ENCODE assay signal across 36 cellular contexts in the genomic region with DNA sequence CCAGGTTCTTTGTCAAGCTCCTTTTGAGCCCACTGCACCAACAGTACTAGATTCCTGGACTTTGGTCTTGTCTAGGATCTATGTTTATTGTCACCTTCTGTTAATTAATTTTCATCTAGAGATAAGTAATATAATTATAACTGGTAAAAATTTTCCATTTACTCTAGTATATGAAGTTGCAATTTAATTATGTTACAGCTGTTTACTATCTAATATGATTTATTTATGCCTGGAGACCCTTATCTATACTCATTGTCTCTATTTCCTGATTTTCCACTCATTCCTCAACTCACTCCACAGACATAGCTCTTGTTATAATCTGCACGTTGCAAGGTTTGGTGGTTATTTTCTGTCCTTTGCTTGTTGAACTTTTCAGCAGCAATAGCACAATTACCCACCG.
"Had no signal": no experiment of that assay in that cellular context is flagged by ENCODE, and none has a peak within 500 bp of the region (broad histone marks: within the 10 kb centered on the region; RNA-seq: fewer than 3 reads in every experiment).

No MANE protein-coding gene starts in this region.

- H3K4me1 Mint-ChIP-seq: activated naive CD4-positive, alpha-beta T cell treated with anti-CD3 and anti-CD28 coated beads, Interleukin-2, amount 10 ng/mL, durations not matched to agents 7 days and 5 days; activated naive CD4-positive, alpha-beta T cell treated with anti-CD3 and anti-CD28 coated beads, Interleukin-2, amount 50 U/mL, for 24 hours; activated naive CD8-positive, alpha-beta T cell treated with anti-CD3 and anti-CD28 coated beads for 36 hours; activated naive CD8-positive, alpha-beta T cell treated with anti-CD3 and anti-CD28 coated beads, Interleukin-2, amount 10 ng/mL, durations not matched to agents 7 days and 5 days; activated T-helper 17 cell treated with anti-CD3 and anti-CD28 coated beads, Interleukin-2, amount 50 U/mL, for 72 hours; central memory CD8-positive, alpha-beta T cell had no signal

- H3K36me3 Mint-ChIP-seq: activated naive CD4-positive, alpha-beta T cell treated with anti-CD3 and anti-CD28 coated beads, Interleukin-2, amount 10 ng/mL, durations not matched to agents 7 days and 5 days; activated naive CD8-positive, alpha-beta T cell treated with anti-CD3 and anti-CD28 coated beads for 36 hours; activated naive CD8-positive, alpha-beta T cell treated with anti-CD3 and anti-CD28 coated beads, Interleukin-2, amount 10 ng/mL, durations not matched to agents 7 days and 5 days; brain had no signal

- H3K27ac Mint-ChIP-seq: activated naive CD4-positive, alpha-beta T cell treated with anti-CD3 and anti-CD28 coated beads for 36 hours; activated naive CD4-positive, alpha-beta T cell treated with anti-CD3 and anti-CD28 coated beads, Interleukin-2, amount 10 ng/mL, durations not matched to agents 7 days and 5 days; activated naive CD4-positive, alpha-beta T cell treated with anti-CD3 and anti-CD28 coated beads, Interleukin-2, amount 50 U/mL, for 24 hours; activated naive CD4-positive, alpha-beta T cell treated with anti-CD3 and anti-CD28 coated beads, Interleukin-2, amount 50 U/mL, for 72 hours; activated naive CD8-positive, alpha-beta T cell; activated naive CD8-positive, alpha-beta T cell treated with anti-CD3 and anti-CD28 coated beads for 36 hours; activated naive CD8-positive, alpha-beta T cell treated with anti-CD3 and anti-CD28 coated beads, Interleukin-2, amount 10 ng/mL, durations not matched to agents 7 days and 5 days; activated T-cell treated with anti-CD3 and anti-CD28 coated beads, Interleukin-2, amount 50 U/mL, for 72 hours; activated T-helper 1 cell treated with anti-CD3 and anti-CD28 coated beads, Interleukin-12 subunit alpha, Interleukin-12 subunit beta, Interleukin-2, Interleukin-4 antibody, amounts not matched to agents 30 ng/mL and 10 ng/mL and 1 ng/mL, durations not matched to agents 14 hours and 24 hours and 36 hours; activated T-helper 17 cell treated with anti-CD3 and anti-CD28 coated beads, Interleukin-2, amount 50 U/mL, for 72 hours; activated T-helper 2 cell treated with anti-CD3 and anti-CD28 coated beads, Interferon-gamma antibody, Interleukin-2, Interleukin-4, amounts not matched to agents 10 μg/mL and 5 μg/mL and 100 μg/mL, durations not matched to agents 14 hours and 24 hours and 36 hours; brain had no signal

- H3K4me1 ChIP-seq: adrenal gland, ascending aorta, body of pancreas, breast epithelium had no signal

- H3K27me3 ChIP-seq: adrenal gland, ascending aorta, body of pancreas, brain microvascular endothelial cell, breast epithelium, cardiac muscle cell had no signal

- H3K9me3 Mint-ChIP-seq: activated T-helper 1 cell treated with anti-CD3 and anti-CD28 coated beads, Interleukin-12 subunit alpha, Interleukin-12 subunit beta, Interleukin-2, Interleukin-4 antibody, amounts not matched to agents 30 ng/mL and 10 ng/mL and 1 ng/mL, durations not matched to agents 14 hours and 24 hours and 36 hours had no signal

- H3K36me3 ChIP-seq: adrenal gland, ascending aorta, brain microvascular endothelial cell, breast epithelium, cardiac muscle cell had no signal

- H3K4me3 ChIP-seq: adrenal gland, ascending aorta, body of pancreas, breast epithelium, cardiac muscle cell had no signal

- H3K27ac ChIP-seq: adrenal gland, ascending aorta, body of pancreas, brain microvascular endothelial cell, breast epithelium, cardiac muscle cell had no signal

- H3K9me3 ChIP-seq: adrenal gland, breast epithelium had no signal

- DNase-seq: activated effector memory CD4-positive, alpha-beta T cell treated with anti-CD3 and anti-CD28 coated beads, Interleukin-2, amount 50 U/mL, for 16 hours; activated effector memory CD4-positive, alpha-beta T cell treated with Interleukin-2 at 50 U/mL for 16 hours; activated gamma-delta T cell; activated gamma-delta T cell treated with Interleukin-2 at 50 U/mL for 16 hours; activated naive CD4-positive, alpha-beta T cell; activated naive CD4-positive, alpha-beta T cell treated with anti-CD3 and anti-CD28 coated beads for 36 hours; activated naive CD4-positive, alpha-beta T cell treated with anti-CD3 and anti-CD28 coated beads, Interleukin-2, amount 10 ng/mL, durations not matched to agents 7 days and 5 days; activated naive CD4-positive, alpha-beta T cell treated with anti-CD3 and anti-CD28 coated beads, Interleukin-2, amount 50 U/mL, for 16 hours; activated naive CD4-positive, alpha-beta T cell treated with Interleukin-2 at 50 U/mL for 16 hours; activated naive CD8-positive, alpha-beta T cell treated with anti-CD3 and anti-CD28 coated beads for 36 hours; activated naive CD8-positive, alpha-beta T cell treated with anti-CD3 and anti-CD28 coated beads, Interleukin-2, amount 10 ng/mL, durations not matched to agents 7 days and 5 days; activated T-cell treated with anti-CD3 and anti-CD28 coated beads, Interleukin-2, amount 50 U/mL, for 1 hour; activated T-cell treated with anti-CD3 and anti-CD28 coated beads, Interleukin-2, amount 50 U/mL, for 4 hours; activated T-cell treated with anti-CD3 and anti-CD28 coated beads, Interleukin-2, amount 50 U/mL, for 48 hours; activated T-cell treated with anti-CD3 and anti-CD28 coated beads, Interleukin-2, amount 50 U/mL, for 72 hours; adrenal gland; amniotic stem cell; amygdala; anterior cingulate cortex; aorta; body of pancreas; brain microvascular endothelial cell; caudate nucleus; central memory CD4-positive, alpha-beta T cell; cerebellar nuclear complex had no signal

- ATAC-seq: activated naive CD4-positive, alpha-beta T cell treated with anti-CD3 and anti-CD28 coated beads, Interleukin-2, amount 50 U/mL, for 72 hours; activated T-cell treated with anti-CD3 and anti-CD28 coated beads, Interleukin-2, amount 50 U/mL, for 4 hours; activated T-cell treated with anti-CD3 and anti-CD28 coated beads, Interleukin-2, amount 50 U/mL, for 72 hours; activated T-helper 17 cell treated with anti-CD3 and anti-CD28 coated beads, Interleukin-2, amount 50 U/mL, for 72 hours; body of pancreas had no signal

- H3K27me3 Mint-ChIP-seq: activated naive CD4-positive, alpha-beta T cell treated with anti-CD3 and anti-CD28 coated beads, Interleukin-2, amount 10 ng/mL, durations not matched to agents 7 days and 5 days; activated naive CD8-positive, alpha-beta T cell treated with anti-CD3 and anti-CD28 coated beads, Interleukin-2, amount 10 ng/mL, durations not matched to agents 7 days and 5 days had no signal

- H3K4me3 Mint-ChIP-seq: activated naive CD4-positive, alpha-beta T cell treated with anti-CD3 and anti-CD28 coated beads for 36 hours; activated naive CD4-positive, alpha-beta T cell treated with anti-CD3 and anti-CD28 coated beads, Interleukin-2, amount 10 ng/mL, durations not matched to agents 7 days and 5 days; activated naive CD4-positive, alpha-beta T cell treated with anti-CD3 and anti-CD28 coated beads, Interleukin-2, amount 50 U/mL, for 24 hours; activated naive CD8-positive, alpha-beta T cell; activated naive CD8-positive, alpha-beta T cell treated with anti-CD3 and anti-CD28 coated beads for 36 hours; activated naive CD8-positive, alpha-beta T cell treated with anti-CD3 and anti-CD28 coated beads, Interleukin-2, amount 10 ng/mL, durations not matched to agents 7 days and 5 days; activated T-cell treated with anti-CD3 and anti-CD28 coated beads, Interleukin-2, amount 50 U/mL, for 4 hours; activated T-cell treated with anti-CD3 and anti-CD28 coated beads, Interleukin-2, amount 50 U/mL, for 72 hours; activated T-helper 1 cell treated with anti-CD3 and anti-CD28 coated beads, Interleukin-12 subunit alpha, Interleukin-12 subunit beta, Interleukin-2, Interleukin-4 antibody, amounts not matched to agents 30 ng/mL and 10 ng/mL and 1 ng/mL, durations not matched to agents 14 hours and 24 hours and 36 hours; activated T-helper 17 cell treated with anti-CD3 and anti-CD28 coated beads, Interleukin-2, amount 50 U/mL, for 72 hours; brain; central memory CD8-positive, alpha-beta T cell had no signal
